In the genomic region with DNA sequence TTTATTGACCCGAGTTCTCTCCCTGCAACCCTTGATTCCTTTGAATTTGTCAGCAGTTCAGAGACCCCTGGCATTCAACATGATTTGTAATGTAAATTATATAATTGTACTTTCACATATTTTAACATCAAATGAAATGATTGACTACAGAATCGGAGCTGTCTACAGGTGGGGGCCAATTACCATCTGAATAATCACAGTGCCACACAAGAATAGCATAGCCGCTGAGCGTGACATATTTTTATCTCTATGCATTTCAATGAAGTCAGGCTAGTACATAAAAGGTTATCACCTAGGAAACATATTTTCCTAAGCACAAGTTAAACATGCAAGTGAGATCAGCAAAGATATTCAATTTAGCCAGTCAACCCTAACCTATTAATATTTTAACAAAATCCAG, we compare ENCODE assay signal across 14 cellular contexts.
A peak's percentile ranks its signal among the peaks of the same experiment; 100 is the strongest.
DNase-seq lines count a peak whose midpoint lies in the region; ATAC-seq and TF ChIP-seq lines count a peak whose summit lies in the region.
"Had no signal": no experiment of that assay in that cellular context is flagged by ENCODE, and none has a peak within 500 bp of the region (broad histone marks: within the 10 kb centered on the region; RNA-seq: fewer than 3 reads in every experiment).

No MANE protein-coding gene starts in this region.

- TF ChIP-seq CTCF in heart right ventricle (IDR thresholded peaks at IDR 0.05), result no peak

- H3K36me3 ChIP-seq in heart right ventricle (no peaks in the 10 kb centered on the region), SJCRH30 (no peaks in the 10 kb centered on the region)
- H3K36me3 ChIP-seq: BE2C, HAP-1 had no signal

- intact Hi-C loops in heart right ventricle (cut with DNase I), result no loop called here
- intact Hi-C loops in left cardiac atrium (cut with DNase I), result no loop called here
- intact Hi-C loops in left ventricle myocardium superior (cut with micrococcal nuclease), result no loop called here

- DNase-seq in heart right ventricle (no peak), left cardiac atrium (no peak), left ventricle myocardium superior (no peak), putamen (ENCODE audit: low spot score) (peak; percentile 40), SJCRH30 (no peak)
- DNase-seq: BE2C; CD4-positive, alpha-beta memory T cell; DMS153; DMS79 treated with DMSO at 0.1 percent for 48 hours; EL had no signal

- H3K4me1 ChIP-seq in heart right ventricle (peaks cover 0 to 50% (median 14%) of the 10 kb centered on the region in 9 donors), SJCRH30 (peaks cover 15% of the 10 kb centered on the region)
- H3K4me1 ChIP-seq: A549, BE2C had no signal

- 56 to 57% methylated on average over 4 of the region's 4 CpGs for WGBS in heart right ventricle, 2 donors

- ATAC-seq in heart right ventricle, result peak in 6 of 8 donors; percentile 44 to 66 (median 56)
- no peak for ATAC-seq in left cardiac atrium
- ATAC-seq in left ventricle myocardium superior, result peak; percentile 67
- no peak for ATAC-seq in GM18511 (IDR thresholded peaks at IDR 0.05; ENCODE audit: unreplicated experiment)
- ATAC-seq: A549 had no signal

- peak overlapping the region in 3 of 10 donors; percentile 11 to 23 (median 19) for H3K4me3 ChIP-seq in heart right ventricle
- no peak overlapping the region for H3K4me3 ChIP-seq in SJCRH30
- H3K4me3 ChIP-seq: A549, HAP-1 had no signal

- no peaks in the 10 kb centered on the region for H3K9me3 ChIP-seq in heart right ventricle
- no peaks in the 10 kb centered on the region for H3K9me3 ChIP-seq in SJCRH30 (replicated peaks)
- H3K9me3 ChIP-seq: A549, BE2C had no signal

- H3K27ac ChIP-seq in heart right ventricle (peak overlapping the region in 9 of 10 donors; percentile 41 to 94 (median 80)), SJCRH30 (no peak overlapping the region)
- H3K27ac ChIP-seq: A549, C4-2B had no signal

- H3K27me3 ChIP-seq in heart right ventricle (no peaks in the 10 kb centered on the region), SJCRH30 (no peaks in the 10 kb centered on the region)

Comparison
In these comparisons a context has a peak if more than half of its experiments do, and no peak if none do; other contexts are left out.
1. ATAC-seq: peak in heart right ventricle (6 of 8) and left ventricle myocardium superior (single experiment); none in left cardiac atrium (0 of 2) and GM18511 (single experiment).